Comparison of ENCODE assay signal across 8 cellular contexts in genomic region chrX:8743126-8743732, GRCh38. TPM values are rescaled to one million over a fixed set of nuclear protein-coding genes. Genes with fewer than 3 reads are reported as not detected.
DNase-seq lines count a peak whose midpoint lies in the region; ATAC-seq, FAIRE-seq and TF ChIP-seq lines count a peak whose summit lies in the region.

No MANE protein-coding gene starts in this region.

- no peaks in the 10 kb centered on the region for H3K4me1 ChIP-seq in small intestine (ENCODE audit: control insufficient read depth in 2 of 2, insufficient read depth in 1 of 2, low read depth in 1 of 2, low read length in 1 of 2)

- no peak overlapping the region for H3K4me3 ChIP-seq in fibroblast of villous mesenchyme (ENCODE audit: low read depth, low read length)
- H3K4me3 ChIP-seq in small intestine (ENCODE audit: low read depth in 1 of 2, low read length in 2 of 2) = no peak overlapping the region

- intact Hi-C loops in posterior vena cava (cut with DNase I) = no loop called here

- FAIRE-seq in small intestine (lab: Jason Lieb, UNC) = no peak

- H3K27ac ChIP-seq in small intestine (ENCODE audit: low read depth in 1 of 2, low read length in 1 of 2) = no peak overlapping the region

- TF ChIP-seq POLR2A in GM18505 (IDR thresholded peaks at IDR 0.05; ENCODE audit: borderline replicate concordance, extremely low read depth, insufficient read depth, insufficient read length) = no peak

- DNase-seq in AG09319 (ENCODE audit: extremely low read depth, low read depth) = no peak
- peak; percentile 27 for DNase-seq in NCI-H2107 treated with DMSO at 0.1 percent for 48 hours (lab: John Stamatoyannopoulos, UW; ENCODE audit: unreplicated experiment)
- DNase-seq in activated T-cell treated with anti-CD3 and anti-CD28 coated beads for 1 hour (ENCODE audit: low read depth) = peak; percentile 58
- DNase-seq in fibroblast of villous mesenchyme (ENCODE audit: low read depth) = peak; percentile 30
- peak; percentile 37 for DNase-seq in small intestine
- DNase-seq in posterior vena cava (ENCODE audit: low spot score) = no peak
- DNase-seq in mesenteric fat pad (ENCODE audit: low spot score) = no peak

- TF ChIP-seq CTCF in AG09319 (IDR thresholded peaks at IDR 0.05; ENCODE audit: low read depth, low read length) (peak; percentile 71), fibroblast of villous mesenchyme (IDR thresholded peaks at IDR 0.05; ENCODE audit: insufficient read depth, low read depth, low read length) (peak; percentile 71)

- H3K27me3 ChIP-seq in small intestine (ENCODE audit: control insufficient read depth in 2 of 2, insufficient read depth in 2 of 2, low read length in 2 of 2) = no peaks in the 10 kb centered on the region

- ATAC-seq in GM18505 (IDR thresholded peaks at IDR 0.05; ENCODE audit: unreplicated experiment) = peak; percentile 57

- WGBS in small intestine, 3 donors = 61 to 72% (median 67%) methylated on average over 11 of the region's 11 CpGs

- H3K9me3 ChIP-seq in small intestine (ENCODE audit: control insufficient read depth, low read depth) = no peaks in the 10 kb centered on the region

- H3K36me3 ChIP-seq in small intestine (ENCODE audit: control insufficient read depth in 2 of 2, insufficient read depth in 2 of 2, low read length in 2 of 2) = no peaks in the 10 kb centered on the region

RNA-seq across cellular contexts. Expression of gene ANOS1, which starts 11.3 kb away (rescaled TPM):
- total RNA-seq in fibroblast of villous mesenchyme = 1.7 and 1.9 TPM in 2 replicates
- under 1 TPM in 1 of 3 donors, not detected in 2; 0.19 TPM for polyA plus RNA-seq in small intestine
- 1 to 10 TPM in 1 of 2 donors, under 1 TPM in 1; 0.95 to 3.1 TPM for total RNA-seq in posterior vena cava
- 2.3 TPM for total RNA-seq in mesenteric fat pad

RNA-seq across cellular contexts. Expression of gene FAM9A, which starts 58.0 kb away (rescaled TPM):
- not detected in 2 replicates for total RNA-seq in fibroblast of villous mesenchyme
- not detected for polyA plus RNA-seq in small intestine
- not detected for total RNA-seq in posterior vena cava
- total RNA-seq in mesenteric fat pad = not detected

Comparison
In these comparisons a context has a peak if more than half of its experiments do, and no peak if none do; other contexts are left out.
1. DNase-seq: peak in NCI-H2107 treated with DMSO at 0.1 percent for 48 hours (single experiment), activated T-cell treated with anti-CD3 and anti-CD28 coated beads for 1 hour (single experiment), fibroblast of villous mesenchyme (single experiment) and small intestine (single experiment); none in AG09319 (single experiment), posterior vena cava (single experiment) and mesenteric fat pad (single experiment).